8 cellular contexts compared by ENCODE assay signal in genomic region chr19:39405930-39406655, GRCh38.
DNase-seq lines count a peak whose midpoint lies in the region; ATAC-seq and TF ChIP-seq lines count a peak whose summit lies in the region.

No MANE protein-coding gene starts in this region.

- peak overlapping the region; percentile 80 for H3K9ac ChIP-seq in muscle layer of colon (ENCODE audit: low read length)

- ATAC-seq in stimulated activated memory B cell treated with anti-CD40 and anti-IgM and Interleukin-4, amounts not matched to agents 10 μg/mL and 1 μg/mL and 100 μg/mL, for 72 hours, result peak; percentile 31
- ATAC-seq in GM21526 (IDR thresholded peaks at IDR 0.05; ENCODE audit: low FRiP score, unreplicated experiment) (no peak), GM21515 (IDR thresholded peaks at IDR 0.05; ENCODE audit: unreplicated experiment) (no peak)

- peak overlapping the region; percentile 95 for H3K27ac ChIP-seq in muscle layer of colon (ENCODE audit: low read depth, low read length)

- no peaks in the 10 kb centered on the region for H3K27me3 Mint-ChIP-seq in stimulated activated memory B cell treated with anti-CD40 and anti-IgM and Interleukin-4, amounts not matched to agents 10 μg/mL and 1 μg/mL and 100 μg/mL, for 72 hours

- H3K9me3 Mint-ChIP-seq in stimulated activated memory B cell treated with anti-CD40 and anti-IgM and Interleukin-4, amounts not matched to agents 10 μg/mL and 1 μg/mL and 100 μg/mL, for 72 hours, result no peaks in the 10 kb centered on the region

- peak overlapping the region; percentile 91 for H3K27ac Mint-ChIP-seq in stimulated activated memory B cell treated with anti-CD40 and anti-IgM and Interleukin-4, amounts not matched to agents 10 μg/mL and 1 μg/mL and 100 μg/mL, for 72 hours

- no peaks in the 10 kb centered on the region for H3K27me3 ChIP-seq in muscle layer of colon (ENCODE audit: control insufficient read depth in 1 of 2, insufficient read depth in 2 of 2, low read length in 2 of 2)

- H3K36me3 Mint-ChIP-seq in stimulated activated memory B cell treated with anti-CD40 and anti-IgM and Interleukin-4, amounts not matched to agents 10 μg/mL and 1 μg/mL and 100 μg/mL, for 72 hours, result peaks cover 24% of the 10 kb centered on the region

- peaks cover 17% of the 10 kb centered on the region for H3K36me3 ChIP-seq in muscle layer of colon (ENCODE audit: insufficient read depth, low read length)

- peaks cover 72% of the 10 kb centered on the region for H3K4me1 Mint-ChIP-seq in stimulated activated memory B cell treated with anti-CD40 and anti-IgM and Interleukin-4, amounts not matched to agents 10 μg/mL and 1 μg/mL and 100 μg/mL, for 72 hours

- DNase-seq in NCI-H2227 treated with DMSO at 0.1 percent for 48 hours (lab: John Stamatoyannopoulos, UW), result peak; percentile 98
- no peak for DNase-seq in NCI-H2227 (lab: John Stamatoyannopoulos, UW; ENCODE audit: unreplicated experiment)
- DNase-seq in activated CD4-positive, CD25-positive, alpha-beta regulatory T cell (lab: John Stamatoyannopoulos, UW), result peak; percentile 71 to 89 (median 80)
- DNase-seq in choroid plexus epithelial cell (ENCODE audit: low read depth), result peak; percentile 44

- no peaks in the 10 kb centered on the region for H3K9me3 ChIP-seq in muscle layer of colon (ENCODE audit: low read length)

- H3K4me3 ChIP-seq in choroid plexus epithelial cell (ENCODE audit: low read depth, low read length) (peak overlapping the region; percentile 78), muscle layer of colon (ENCODE audit: low read depth in 1 of 2, low read length in 2 of 2) (peak overlapping the region; percentile 58 to 74)

- H3K4me3 Mint-ChIP-seq in stimulated activated memory B cell treated with anti-CD40 and anti-IgM and Interleukin-4, amounts not matched to agents 10 μg/mL and 1 μg/mL and 100 μg/mL, for 72 hours, result peak overlapping the region; percentile 98

- TF ChIP-seq CTCF in choroid plexus epithelial cell (conservative IDR thresholded peaks at IDR 0.05; ENCODE audit: low read depth, low read length), result no peak

- H3K4me1 ChIP-seq in muscle layer of colon (ENCODE audit: insufficient read depth, low read length), result peaks cover 36% of the 10 kb centered on the region
